Comparison of ENCODE assay signal across 22 cellular contexts in the genomic region with DNA sequence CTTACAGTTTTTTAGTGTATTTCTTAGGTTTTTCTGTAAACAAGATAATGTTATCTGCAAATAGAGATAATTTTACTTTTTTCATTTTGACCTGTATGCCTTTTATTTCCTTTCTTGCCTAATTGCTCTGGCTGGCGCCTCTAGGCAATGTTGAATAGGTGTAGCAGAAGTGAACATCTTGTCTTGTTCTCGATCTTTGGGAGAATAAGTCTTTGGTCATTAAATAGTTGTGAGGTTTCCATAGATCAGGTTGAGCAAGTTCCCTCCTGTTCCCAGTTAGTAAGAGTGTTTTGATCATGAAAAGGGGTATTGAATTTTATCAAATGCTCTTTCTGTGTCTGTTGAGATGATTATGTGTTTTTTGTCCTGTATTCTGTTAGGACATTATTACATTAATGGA.
"Had no signal": no experiment of that assay in that cellular context is flagged by ENCODE, and none has a peak within 500 bp of the region (broad histone marks: within the 10 kb centered on the region; RNA-seq: fewer than 3 reads in every experiment).

No MANE protein-coding gene starts in this region.

- H3K9me3 Mint-ChIP-seq: activated naive CD8-positive, alpha-beta T cell treated with anti-CD3 and anti-CD28 coated beads, Interleukin-2, amount 10 ng/mL, durations not matched to agents 7 days and 5 days; naive B cell; stimulated activated effector memory CD8-positive, alpha-beta T cell treated with anti-CD3 and anti-CD28 coated beads, Interleukin-12 subunit alpha, Interleukin-12 subunit beta, amount 100 ng/mL, for 72 hours had no signal

- H3K4me3 ChIP-seq: right lobe of liver, skin epidermis, stomach, transverse colon, uterus had no signal

- H3K27me3 ChIP-seq: right lobe of liver, stomach, transverse colon, uterus had no signal

- H3K4me3 Mint-ChIP-seq: activated naive CD8-positive, alpha-beta T cell treated with anti-CD3 and anti-CD28 coated beads, Interleukin-2, amount 10 ng/mL, durations not matched to agents 7 days and 5 days; neural crest cell; stimulated activated effector memory CD8-positive, alpha-beta T cell treated with anti-CD3 and anti-CD28 coated beads, Interleukin-12 subunit alpha, Interleukin-12 subunit beta, amount 100 ng/mL, for 72 hours; T-helper 17 cell had no signal

- H3K27me3 Mint-ChIP-seq: activated naive CD8-positive, alpha-beta T cell treated with anti-CD3 and anti-CD28 coated beads, Interleukin-2, amount 10 ng/mL, durations not matched to agents 7 days and 5 days; naive B cell; T-helper 17 cell had no signal

- H3K36me3 ChIP-seq: uterus had no signal

- H3K9me3 ChIP-seq: right lobe of liver, stomach, transverse colon, uterus had no signal

- H3K4me1 ChIP-seq: right lobe of liver, stomach, uterus had no signal

- H3K27ac Mint-ChIP-seq: activated naive CD8-positive, alpha-beta T cell treated with anti-CD3 and anti-CD28 coated beads, Interleukin-2, amount 10 ng/mL, durations not matched to agents 7 days and 5 days; stimulated activated effector memory CD8-positive, alpha-beta T cell treated with anti-CD3 and anti-CD28 coated beads, Interleukin-12 subunit alpha, Interleukin-12 subunit beta, amount 100 ng/mL, for 72 hours; T-helper 17 cell had no signal

- H3K27ac ChIP-seq: right lobe of liver, skin epidermis, stomach, transverse colon, uterus had no signal

- ATAC-seq: left colon; right lobe of liver; stimulated activated effector memory CD8-positive, alpha-beta T cell treated with anti-CD3 and anti-CD28 coated beads, Interleukin-12 subunit alpha, Interleukin-12 subunit beta, amount 100 ng/mL, for 72 hours; T-helper 17 cell had no signal

- DNase-seq: activated CD4-positive, alpha-beta T cell treated with anti-CD3 and anti-CD28 coated beads for 4 hours; activated CD4-positive, alpha-beta T cell treated with anti-CD3 and anti-CD28 coated beads, Interleukin-2, amount 50 U/mL, for 48 hours; activated CD4-positive, CD25-positive, alpha-beta regulatory T cell; activated CD8-positive, alpha-beta memory T cell treated with anti-CD3 and anti-CD28 coated beads, Interleukin-2, amount 50 U/mL, for 48 hours; activated naive CD4-positive, alpha-beta T cell treated with Interleukin-2 at 50 U/mL for 16 hours; activated naive CD8-positive, alpha-beta T cell treated with anti-CD3 and anti-CD28 coated beads, Interleukin-2, amount 10 ng/mL, durations not matched to agents 7 days and 5 days; activated T-cell treated with anti-CD3 and anti-CD28 coated beads, Interleukin-2, amount 50 U/mL, for 48 hours; amygdala; effector CD8-positive, alpha-beta T cell; islet precursor cell; left colon; naive B cell; occipital lobe; right lobe of liver; stimulated activated CD4-positive, alpha-beta T cell treated with anti-CD3 and anti-CD28 coated beads, Interleukin-2, amount 100 ng/mL, for 24 hours; stomach; T-helper 17 cell; transverse colon; uterus had no signal

- H3K4me1 Mint-ChIP-seq: neural crest cell had no signal
